In the genomic region with DNA sequence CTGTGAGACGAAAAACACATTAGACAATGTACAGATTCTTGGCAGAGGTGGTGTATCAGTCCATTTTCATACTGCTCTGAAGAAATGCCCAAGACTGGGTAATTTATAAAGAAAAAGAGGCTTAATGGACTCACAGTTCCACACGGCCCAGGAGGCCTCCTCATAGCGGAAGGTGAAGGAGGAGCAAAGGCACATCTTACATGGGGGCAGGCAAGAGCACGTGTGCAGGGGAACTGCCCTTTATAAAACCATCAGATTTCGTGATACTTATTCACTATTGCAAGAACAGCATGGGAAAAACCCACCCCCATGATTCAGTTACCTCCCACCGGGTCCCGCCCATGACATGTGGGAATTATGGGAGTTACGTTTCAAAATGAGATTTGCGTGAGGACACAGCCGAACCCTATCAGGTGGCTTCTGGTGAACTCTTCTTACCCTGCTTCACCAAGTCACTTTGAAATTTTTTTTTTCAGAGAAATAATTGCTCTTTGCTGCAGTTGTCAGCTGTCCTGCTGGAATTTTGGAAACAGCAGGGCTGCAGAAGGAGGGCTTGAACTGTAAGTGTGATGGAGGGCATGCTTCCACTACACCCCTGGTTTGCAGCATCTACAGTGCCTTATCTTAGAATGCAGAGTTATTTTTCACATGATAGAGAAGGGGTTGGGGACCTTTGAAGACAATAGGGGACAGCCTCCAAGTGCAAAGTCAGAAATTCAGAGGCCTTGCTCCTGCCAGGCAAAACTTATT, we compare ENCODE assay signal across 21 cellular contexts. TPM values are rescaled to one million over a fixed set of nuclear protein-coding genes. Genes with fewer than 3 reads are reported as not detected.
DNase-seq lines count a peak whose midpoint lies in the region; ATAC-seq, FAIRE-seq and TF ChIP-seq lines count a peak whose summit lies in the region.
"Had no signal": no experiment of that assay in that cellular context is flagged by ENCODE, and none has a peak within 500 bp of the region (broad histone marks: within the 10 kb centered on the region; RNA-seq: fewer than 3 reads in every experiment).

No MANE protein-coding gene starts in this region.

- BruUV-seq in Calu3 (replicated peaks; lab: Mats Ljungman, UMichigan): no TSS peak
- no TSS peak for BruUV-seq in PC-9 (replicated peaks; lab: Mats Ljungman, UMichigan)
- BruUV-seq in K562 (replicated peaks; lab: Mats Ljungman, UMichigan): no TSS peak

- TF ChIP-seq POLR2A in K562 (conservative IDR thresholded peaks at IDR 0.05): no peak

- in situ Hi-C loops in K562 (cut with MboI): no loop called here

- H3K4me3 Mint-ChIP-seq in Calu3 (ENCODE audit: low read depth, unreplicated experiment) (no peak overlapping the region), nephron (peak overlapping the region; percentile 89 to 94 (median 89))
- H3K4me3 Mint-ChIP-seq in activated CD8-positive, alpha-beta T cell treated with anti-CD3 and anti-CD28 coated beads for 36 hours: no peak overlapping the region

- CTCF ChIA-PET in Calu3 (lab: Charles Lee): no interaction called here
- CTCF ChIA-PET in PC-9 (lab: Charles Lee): interaction anchor here (0.7 kb wide), 1 partner anchor 116 kb away, joined by 4 read pairs; no protein-coding TSS in a partner anchor
- CTCF ChIA-PET in K562 (lab: Yijun Ruan, JAX; ENCODE audit: low intra/inter-chr PET ratio): no interaction called here
- CTCF ChIA-PET in activated CD8-positive, alpha-beta T cell treated with anti-CD3 and anti-CD28 coated beads for 36 hours (lab: Charles Lee): no interaction called here

- H3K9me3 Mint-ChIP-seq in Calu3 (ENCODE audit: low read depth, unreplicated experiment) (peaks cover 19% of the 10 kb centered on the region), nephron (peaks cover 14% of the 10 kb centered on the region)
- H3K9me3 Mint-ChIP-seq in activated CD8-positive, alpha-beta T cell treated with anti-CD3 and anti-CD28 coated beads for 36 hours: no peaks in the 10 kb centered on the region
- H3K9me3 Mint-ChIP-seq: CD4-positive, alpha-beta T cell had no signal

- no peaks in the 10 kb centered on the region for H3K9me1 ChIP-seq in K562 (ENCODE audit: control insufficient read depth, insufficient read depth, low read length)

- no peak overlapping the region for H3K4me3 ChIP-seq in PC-9
- no peak overlapping the region for H3K4me3 ChIP-seq in K562

- no peak for FAIRE-seq in K562 (lab: Jason Lieb, UNC)
- FAIRE-seq: A204.1, D721Med, G401.6, GM12891, GM19239 had no signal

- no peaks in the 10 kb centered on the region for H3K27me3 ChIP-seq in PC-9 (ENCODE audit: insufficient read depth, low read depth)
- H3K27me3 ChIP-seq in K562 (ENCODE audit: control insufficient read depth in 2 of 2, insufficient read depth in 2 of 2, low read length in 2 of 2): no peaks in the 10 kb centered on the region

- peaks cover 94% of the 10 kb centered on the region for H3K36me3 Mint-ChIP-seq in Calu3 (ENCODE audit: insufficient read depth, unreplicated experiment)
- H3K36me3 Mint-ChIP-seq in nephron (ENCODE audit: low read depth): peaks cover 49% of the 10 kb centered on the region
- no peaks in the 10 kb centered on the region for H3K36me3 Mint-ChIP-seq in activated CD8-positive, alpha-beta T cell treated with anti-CD3 and anti-CD28 coated beads for 36 hours (ENCODE audit: low read depth)

- peaks cover 42% of the 10 kb centered on the region for H3K4me1 Mint-ChIP-seq in Calu3 (ENCODE audit: low read depth, unreplicated experiment)
- peaks cover 15% of the 10 kb centered on the region for H3K4me1 Mint-ChIP-seq in nephron
- peaks cover 8% of the 10 kb centered on the region for H3K4me1 Mint-ChIP-seq in activated CD8-positive, alpha-beta T cell treated with anti-CD3 and anti-CD28 coated beads for 36 hours (ENCODE audit: low read depth)

- ATAC-seq in K562: no peak
- no peak for ATAC-seq in activated CD8-positive, alpha-beta T cell treated with anti-CD3 and anti-CD28 coated beads for 36 hours
- ATAC-seq in GM18907 (IDR thresholded peaks at IDR 0.05; ENCODE audit: unreplicated experiment): no peak

- H2AFZ ChIP-seq in PC-9: no peak overlapping the region
- no peak overlapping the region for H2AFZ ChIP-seq in K562 (ENCODE audit: low read depth, low read length)

- H3K4me2 ChIP-seq in PC-9: 0 out of 2 replicates have a peak overlapping the region, but pooled peaks have one; percentile 94
- H3K4me2 ChIP-seq in K562 (ENCODE audit: insufficient read depth, low read length): no peak overlapping the region

- TF ChIP-seq CTCF in Calu3 (IDR thresholded peaks at IDR 0.05; ENCODE audit: unreplicated experiment): no peak
- no peak for TF ChIP-seq CTCF in PC-9 (conservative IDR thresholded peaks at IDR 0.05)
- no peak for TF ChIP-seq CTCF in K562 (IDR thresholded peaks at IDR 0.05 in 2 of 3, conservative IDR thresholded peaks at IDR 0.05 in 1 of 3; ENCODE audit: insufficient read depth in 2 of 3, low read depth in 1 of 3, low read length in 3 of 3)
- no peak for TF ChIP-seq CTCF in nephron (IDR thresholded peaks at IDR 0.05; ENCODE audit: unreplicated experiment in 3 of 3)
- no peak for TF ChIP-seq CTCF in activated CD8-positive, alpha-beta T cell treated with anti-CD3 and anti-CD28 coated beads for 36 hours (IDR thresholded peaks at IDR 0.05)

- H3K79me2 ChIP-seq in PC-9 (ENCODE audit: low read depth): peaks cover 39% of the 10 kb centered on the region
- H3K79me2 ChIP-seq in K562 (ENCODE audit: control insufficient read depth, insufficient read depth, low read length): peaks cover 36% of the 10 kb centered on the region

- WGBS in K562 (ENCODE audit: insufficient coverage, low coverage, missing lambda C conversion rate): 92% methylated on average over 10 of the region's 10 CpGs

- peak overlapping the region; percentile 98 for H3K27ac Mint-ChIP-seq in Calu3 (ENCODE audit: unreplicated experiment)
- H3K27ac Mint-ChIP-seq in nephron: peak overlapping the region in 1 of 3 experiments; percentile 81
- H3K27ac Mint-ChIP-seq in activated CD8-positive, alpha-beta T cell treated with anti-CD3 and anti-CD28 coated beads for 36 hours: no peak overlapping the region
- H3K27ac Mint-ChIP-seq: B cell; CD4-positive, alpha-beta T cell had no signal

- POLR2A ChIA-PET in PC-9 (lab: Charles Lee; ENCODE audit: unreplicated experiment): no interaction called here
- POLR2A ChIA-PET in K562 (lab: Yijun Ruan, JAX): interaction anchor here (0.7 to 2.2 kb wide), 2 partner anchors 14 to 179 kb away, joined by 3 to 7 read pairs; no protein-coding TSS in a partner anchor
- POLR2A ChIA-PET in activated CD8-positive, alpha-beta T cell treated with anti-CD3 and anti-CD28 coated beads for 36 hours (lab: Charles Lee): no interaction called here

- TF ChIP-seq RAD21 in K562 (CRISPR knock-in tag; conservative IDR thresholded peaks at IDR 0.05 in 1 of 2, IDR thresholded peaks at IDR 0.05 in 1 of 2): no peak

- H3K36me3 ChIP-seq in PC-9 (ENCODE audit: low read depth) (peaks cover 22% of the 10 kb centered on the region; the same call in 1 of the 2 replicates), K562 (ENCODE audit: control insufficient read depth, insufficient read depth, low read length) (peaks cover 22% of the 10 kb centered on the region; the same call in 2 of the 3 replicates)

- H3K27me3 Mint-ChIP-seq in Calu3 (ENCODE audit: unreplicated experiment): no peaks in the 10 kb centered on the region
- no peaks in the 10 kb centered on the region for H3K27me3 Mint-ChIP-seq in nephron (ENCODE audit: low read depth)
- peaks cover 54% of the 10 kb centered on the region for H3K27me3 Mint-ChIP-seq in activated CD8-positive, alpha-beta T cell treated with anti-CD3 and anti-CD28 coated beads for 36 hours

- DNase-seq in Calu3: no peak
- DNase-seq in PC-9: no peak
- DNase-seq in K562 (ENCODE audit: extremely low read depth in 1 of 4, low spot score in 3 of 4): no peak
- no peak for DNase-seq in activated CD8-positive, alpha-beta T cell treated with anti-CD3 and anti-CD28 coated beads for 36 hours
- no peak for DNase-seq in ureter (ENCODE audit: low spot score)
- DNase-seq in NCI-H446 (lab: John Stamatoyannopoulos, UW): no peak
- DNase-seq: C1 segment of cervical spinal cord; CD4-positive, alpha-beta T cell; DMS153; DMS79 treated with DMSO at 0.1 percent for 48 hours; EL; HCEC 1CT had no signal

- H3F3A ChIP-seq in PC-9 (ENCODE audit: insufficient read depth, low read depth): peaks cover 18% of the 10 kb centered on the region; the same call in 1 of the 2 replicates

- intact Hi-C loops in Calu3 (cut with micrococcal nuclease; ENCODE audit: unreplicated experiment): no loop called here
- intact Hi-C loops in PC-9 (cut with micrococcal nuclease; ENCODE audit: unreplicated experiment): loop anchor here (5.0 kb wide), 1 partner anchor 85 kb away; no protein-coding TSS in a partner anchor
- intact Hi-C loops in K562 (cut with micrococcal nuclease): no loop called here
- intact Hi-C loops in activated CD8-positive, alpha-beta T cell treated with anti-CD3 and anti-CD28 coated beads for 36 hours (cut with micrococcal nuclease): no loop called here

- no peak for TF ChIP-seq EP300 in K562 (IDR thresholded peaks at IDR 0.05; ENCODE audit: low read length)

- H3K27ac ChIP-seq in PC-9 (no peak overlapping the region), K562 (ENCODE audit: extremely low read depth, low read depth, low read length) (no peak overlapping the region)
- H3K27ac ChIP-seq: HL-60 had no signal

- no peaks in the 10 kb centered on the region for H4K20me1 ChIP-seq in PC-9 (ENCODE audit: insufficient read depth)
- H4K20me1 ChIP-seq in K562 (replicated peaks; ENCODE audit: control insufficient read depth, insufficient read depth, low read length): no peaks in the 10 kb centered on the region

- H3K9me3 ChIP-seq in PC-9 (ENCODE audit: insufficient read depth, low read depth) (peaks cover 22% of the 10 kb centered on the region), K562 (replicated peaks; ENCODE audit: control insufficient read depth, insufficient read depth, low read depth, low read length) (peaks cover 4% of the 10 kb centered on the region)

- H3K9me2 ChIP-seq in PC-9 (ENCODE audit: insufficient read depth): no peaks in the 10 kb centered on the region

- H3K4me1 ChIP-seq in PC-9 (replicated peaks; ENCODE audit: insufficient read depth): peaks cover 12% of the 10 kb centered on the region
- peaks cover 6 to 21% of the 10 kb centered on the region in 2 experiments; a peak in 4 of 5 replicates for H3K4me1 ChIP-seq in K562 (replicated peaks in 1 of 2; ENCODE audit: control insufficient read depth in 2 of 2, insufficient read depth in 2 of 2, low read length in 2 of 2)

- no peak overlapping the region for H3K9ac ChIP-seq in K562 (ENCODE audit: insufficient read depth in 1 of 2, low read depth in 2 of 2, low read length in 2 of 2)

RNA-seq across cellular contexts. Expression of gene IGF2BP2, which starts 2.9 kb away (rescaled TPM):
- total RNA-seq in Calu3 (2022) (150 and 156 TPM in 2 replicates), PC-9 (2021) (140 and 150 TPM in 2 replicates), K562 (2014; rRNA removed) (39.4 and 39.8 TPM in 2 replicates), K562 (2014; rRNA removed; fragmentation: Illumina TruSeq; extraction: Trizol) (31.9 and 35.7 TPM in 2 replicates), K562 (2015; rRNA removed; fragmentation: Illumina TruSeq; extraction: Trizol) (30.5 and 32.3 TPM in 2 replicates), K562 (2021) (57.3 and 59.6 TPM in 2 replicates), ureter (5.5 TPM)
- 69.6 and 146 TPM in 2 replicates for total RNA-seq in K562 (2011; cell fraction: chromatin; rRNA removed; ENCODE audit: low replicate concordance)
- 23.8 and 33.3 TPM in 2 replicates for total RNA-seq in K562 (2011; cell fraction: nucleolus; rRNA removed)
- total RNA-seq in K562 (2011; cell fraction: nucleoplasm; rRNA removed): 45.3 and 46.5 TPM in 2 replicates
- polyA plus RNA-seq in K562 (2011; rRNA removed) (3.4 and 5.2 TPM in 2 replicates), K562 (2014; fragmentation: Illumina TruSeq; extraction: Trizol) (50.0 and 58.5 TPM in 2 replicates), K562 (2014; fragmentation: Nextera tagmentation; extraction: Ambion mirVana) (1 to 10 TPM; 3.2 to 3.5 TPM), K562 (2014; rRNA removed) (21.1 and 27.7 TPM in 2 replicates)
- 0.95 and 2.9 TPM in 2 replicates for polyA plus RNA-seq in K562 (2011; cell fraction: cytosol; rRNA removed)
- polyA plus RNA-seq in K562 (2011; cell fraction: nucleus; rRNA removed): 11.1 and 17.4 TPM in 2 replicates
- 32.3 and 35.2 TPM in 2 replicates for polyA plus RNA-seq in K562 (2012)
- polyA minus RNA-seq in K562 (2011; rRNA and poly(A)+ RNA removed): 13.0 and 18.7 TPM in 2 replicates
- polyA minus RNA-seq in K562 (2011; cell fraction: cytosol; rRNA and poly(A)+ RNA removed): 9.4 and 13.0 TPM in 2 replicates
- polyA minus RNA-seq in K562 (2011; cell fraction: nucleus; rRNA and poly(A)+ RNA removed): 17.1 and 20.3 TPM in 2 replicates
- total RNA-seq in activated CD8-positive, alpha-beta T cell treated with anti-CD3 and anti-CD28 coated beads for 36 hours: under 1 TPM; 0.52 to 0.65 TPM
- total RNA-seq: B cell had no signal

Comparison
In these comparisons a context has a peak if more than half of its experiments do, and no peak if none do; other contexts are left out.
1. H3K4me3 Mint-ChIP-seq: peak in nephron (3 of 3); none in Calu3 (single experiment) and activated CD8-positive, alpha-beta T cell treated with anti-CD3 and anti-CD28 coated beads for 36 hours (single experiment).